ENCODE assay signal across 30 cellular contexts in genomic region chr19:2827022-2827421, GRCh38. TPM values are rescaled to one million over a fixed set of nuclear protein-coding genes. Genes with fewer than 3 reads are reported as not detected.
"Had no signal": no experiment of that assay in that cellular context is flagged by ENCODE, and none has a peak within 500 bp of the region (broad histone marks: within the 10 kb centered on the region; RNA-seq: fewer than 3 reads in every experiment).

No MANE protein-coding gene starts in this region.

- H3K27ac ChIP-seq: stomach, suprapubic skin, testis, thoracic aorta, thyroid gland, tibial artery, tibial nerve, transverse colon, upper lobe of left lung, upper lobe of right lung, uterus, vagina had no signal

- H3K9me3 ChIP-seq: suprapubic skin, testis, thyroid gland, uterus, vagina had no signal

- H3K4me3 ChIP-seq: stomach, suprapubic skin, testis, thoracic aorta, thyroid gland, tibial artery, tibial nerve, transverse colon, upper lobe of left lung, upper lobe of right lung, uterus, vagina had no signal

- H3K27ac Mint-ChIP-seq: stimulated activated naive CD8-positive, alpha-beta T cell treated with anti-CD3 and anti-CD28 coated beads, Interleukin-15, amount 100 ng/mL, for 72 hours; stimulated activated naive CD8-positive, alpha-beta T cell treated with anti-CD3 and anti-CD28 coated beads, Interleukin-15, Interleukin-2, amounts not matched to agents 100 ng/mL and 50 ng/mL, for 24 hours; type B pancreatic cell had no signal

- H3K4me1 ChIP-seq: stomach, suprapubic skin, testis, thyroid gland, tibial artery, tibial nerve, transverse colon, upper lobe of left lung, upper lobe of right lung, uterus, vagina had no signal

- H3K4me3 Mint-ChIP-seq: stimulated activated effector memory CD8-positive, alpha-beta T cell treated with anti-CD3 and anti-CD28 coated beads, Interleukin-12 subunit alpha, Interleukin-12 subunit beta, amount 100 ng/mL, for 72 hours; stimulated activated memory B cell treated with anti-CD40 and anti-IgM and Interleukin-4, amounts not matched to agents 10 μg/mL and 1 μg/mL and 100 μg/mL, for 72 hours; stimulated activated naive B cell treated with anti-CD40 and anti-IgM and Interleukin-4, amounts not matched to agents 10 μg/mL and 1 μg/mL and 100 μg/mL, for 72 hours; stimulated activated naive CD8-positive, alpha-beta T cell treated with anti-CD3 and anti-CD28 coated beads, Interleukin-15, amount 100 ng/mL, for 72 hours; stimulated activated naive CD8-positive, alpha-beta T cell treated with anti-CD3 and anti-CD28 coated beads, Interleukin-15, Interleukin-2, amounts not matched to agents 100 ng/mL and 50 ng/mL, for 24 hours; type B pancreatic cell had no signal

- H3K4me1 Mint-ChIP-seq: stimulated activated effector memory CD8-positive, alpha-beta T cell treated with anti-CD3 and anti-CD28 coated beads, Interleukin-12 subunit alpha, Interleukin-12 subunit beta, amount 100 ng/mL, for 72 hours; stimulated activated naive CD8-positive, alpha-beta T cell treated with anti-CD3 and anti-CD28 coated beads, Interleukin-15, amount 100 ng/mL, for 72 hours had no signal

- H3K27me3 Mint-ChIP-seq: stimulated activated memory B cell treated with anti-CD40 and anti-IgM and Interleukin-4, amounts not matched to agents 10 μg/mL and 1 μg/mL and 100 μg/mL, for 72 hours; stimulated activated naive B cell treated with anti-CD40 and anti-IgM and Interleukin-4, amounts not matched to agents 10 μg/mL and 1 μg/mL and 100 μg/mL, for 72 hours; stimulated activated naive CD8-positive, alpha-beta T cell treated with anti-CD3 and anti-CD28 coated beads, Interleukin-15, amount 100 ng/mL, for 72 hours; stimulated activated naive CD8-positive, alpha-beta T cell treated with anti-CD3 and anti-CD28 coated beads, Interleukin-15, Interleukin-2, amounts not matched to agents 100 ng/mL and 50 ng/mL, for 24 hours; type B pancreatic cell had no signal

- H3K27me3 ChIP-seq: stomach, suprapubic skin, testis, thyroid gland, tibial artery, tibial nerve, transverse colon, upper lobe of left lung, upper lobe of right lung, uterus, vagina had no signal

- H3K36me3 ChIP-seq: upper lobe of right lung, uterus had no signal

- H3K36me3 Mint-ChIP-seq: stimulated activated effector memory CD8-positive, alpha-beta T cell treated with anti-CD3 and anti-CD28 coated beads, Interleukin-12 subunit alpha, Interleukin-12 subunit beta, amount 100 ng/mL, for 72 hours had no signal

- ATAC-seq: stimulated activated effector memory CD8-positive, alpha-beta T cell treated with anti-CD3 and anti-CD28 coated beads, Interleukin-12 subunit alpha, Interleukin-12 subunit beta, amount 100 ng/mL, for 72 hours; stimulated activated naive CD8-positive, alpha-beta T cell treated with anti-CD3 and anti-CD28 coated beads, Interleukin-15, amount 100 ng/mL, for 72 hours; stimulated activated naive CD8-positive, alpha-beta T cell treated with anti-CD3 and anti-CD28 coated beads, Interleukin-15, Interleukin-2, amounts not matched to agents 100 U/mL and 50 U/mL, for 24 hours; upper lobe of right lung had no signal

- DNase-seq: stimulated activated CD4-positive, alpha-beta T cell treated with anti-CD3 and anti-CD28 coated beads, Interleukin-2, amount 100 ng/mL, for 48 hours; stimulated activated CD4-positive, alpha-beta T cell treated with anti-CD3 and anti-CD28 coated beads, Interleukin-4, amount 100 ng/mL, for 1 hour; stimulated activated CD4-positive, alpha-beta T cell treated with anti-CD3 and anti-CD28 coated beads, Interleukin-4, amount 100 ng/mL, for 24 hours; stimulated activated CD4-positive, alpha-beta T cell treated with anti-CD3 and anti-CD28 coated beads, Interleukin-4, amount 100 ng/mL, for 4 hours; stimulated activated CD8-positive, alpha-beta memory T cell treated with anti-CD3 and anti-CD28 coated beads, Interleukin-4, amount 100 ng/mL, for 48 hours; stimulated activated naive B cell treated with anti-CD40 and anti-IgM and Interleukin-4, amounts not matched to agents 10 μg/mL and 1 μg/mL and 100 μg/mL, for 72 hours; stimulated activated naive CD4-positive, alpha-beta T cell; stimulated activated naive CD4-positive, alpha-beta T cell treated with Interleukin-2 at 50 U/mL for 16 hours; stimulated activated naive CD8-positive, alpha-beta T cell treated with anti-CD3 and anti-CD28 coated beads, Interleukin-15, amount 100 ng/mL, for 72 hours; stimulated activated naive CD8-positive, alpha-beta T cell treated with anti-CD3 and anti-CD28 coated beads, Interleukin-15, Interleukin-2, amounts not matched to agents 100 U/mL and 50 U/mL, for 24 hours; stomach; substantia nigra; testis; thyroid gland; tibial artery; transverse colon; trophoblast cell; upper lobe of left lung; upper lobe of right lung; uterus had no signal

RNA-seq across cellular contexts. Expression of gene ZNF556, which starts 40.1 kb away (rescaled TPM):
- total RNA-seq: subcutaneous adipose tissue, suprapubic skin, thyroid gland, transverse colon, upper lobe of left lung, upper lobe of right lung, ureter, vagina had no signal
